Comparison of ENCODE assay signal across 8 cellular contexts in the genomic region with DNA sequence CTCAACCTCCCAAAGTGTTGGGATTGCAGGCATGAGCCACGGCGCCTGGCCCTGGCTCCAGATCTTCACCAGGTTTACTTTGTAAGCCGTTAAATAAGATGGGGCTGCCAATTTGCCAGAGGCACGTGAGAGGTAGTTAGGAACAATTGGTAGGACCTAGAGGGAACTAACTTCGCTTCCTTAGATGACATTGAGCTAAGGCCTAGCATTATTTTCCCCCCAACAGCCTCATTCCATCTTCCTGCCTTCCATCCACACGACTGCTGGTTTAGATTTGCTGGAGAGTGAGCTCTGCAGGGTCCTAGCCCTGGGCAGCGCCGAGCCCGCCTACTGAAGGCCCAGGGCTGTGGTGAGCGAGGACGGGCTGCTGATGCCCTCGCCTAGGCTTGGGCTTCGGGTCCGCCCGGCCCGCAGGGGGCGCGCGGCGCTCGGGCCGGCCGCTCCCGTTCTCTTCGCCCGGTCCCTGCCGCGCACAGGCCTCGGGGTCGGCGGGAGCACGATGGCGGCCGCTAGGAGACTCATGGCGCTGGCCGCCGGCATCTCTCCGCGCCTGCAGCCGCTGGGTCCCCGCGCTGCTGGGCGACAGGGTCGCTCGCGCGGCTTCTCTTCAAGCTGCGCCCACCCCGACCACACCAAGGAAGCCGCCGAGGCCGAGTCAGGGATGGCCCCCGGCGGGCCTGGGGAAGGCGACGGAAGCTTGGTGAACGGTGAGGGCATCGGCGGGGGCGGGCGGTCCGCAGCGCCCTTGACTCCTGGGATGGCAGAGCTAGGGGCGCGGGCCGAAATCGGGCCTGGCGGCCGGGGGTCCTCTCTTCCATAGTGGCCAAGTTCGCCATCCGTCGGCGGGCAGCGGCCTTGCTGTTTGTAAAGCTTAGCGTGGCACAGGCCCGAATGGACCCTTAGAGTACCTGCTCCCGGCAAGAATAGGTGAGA. TPM values are rescaled to one million over a fixed set of nuclear protein-coding genes. Genes with fewer than 3 reads are reported as not detected.
DNase-seq lines count a peak whose midpoint lies in the region; ATAC-seq lines count a peak whose summit lies in the region.

No MANE protein-coding gene starts in this region.

- peak overlapping the region; percentile 96 for H3K56ac ChIP-seq in mesendoderm (ENCODE audit: low read length)

- peaks cover 13% of the 10 kb centered on the region for H3K79me1 ChIP-seq in mesendoderm (ENCODE audit: low read length)

- no peak overlapping the region for H2BK120ac ChIP-seq in mesendoderm (ENCODE audit: low read depth, low read length)

- H3K4me1 ChIP-seq in mesendoderm (ENCODE audit: control insufficient read depth, low read depth, low read length) = peaks cover 5% of the 10 kb centered on the region

- peak overlapping the region; percentile 93 for H3K4me2 ChIP-seq in mesendoderm (ENCODE audit: low read length)

- peaks cover 36% of the 10 kb centered on the region for H3K36me3 Mint-ChIP-seq in effector memory CD8-positive, alpha-beta T cell (ENCODE audit: insufficient read depth)

- peak overlapping the region; percentile 85 for H3K18ac ChIP-seq in mesendoderm (ENCODE audit: low read length)

- no peaks in the 10 kb centered on the region for H3K9me3 Mint-ChIP-seq in effector memory CD8-positive, alpha-beta T cell

- peak overlapping the region; percentile 26 for H3K4ac ChIP-seq in mesendoderm (ENCODE audit: low read depth, low read length)

- H3K23ac ChIP-seq in mesendoderm (ENCODE audit: low read length) = no peak overlapping the region

- no peaks in the 10 kb centered on the region for H3K27me3 ChIP-seq in mesendoderm (ENCODE audit: insufficient read depth, low read length, poor library complexity)

- no peak overlapping the region for H4K8ac ChIP-seq in mesendoderm (ENCODE audit: low read depth, low read length)

- no peaks in the 10 kb centered on the region for H3K27me3 Mint-ChIP-seq in effector memory CD8-positive, alpha-beta T cell

- ATAC-seq in GM19324 (IDR thresholded peaks at IDR 0.05; ENCODE audit: low FRiP score, unreplicated experiment) (peak; percentile 94), HG03460 (IDR thresholded peaks at IDR 0.05; ENCODE audit: unreplicated experiment) (peak; percentile 85)
- ATAC-seq in effector memory CD8-positive, alpha-beta T cell (replicated peaks) = peak; percentile 99

- DNase-seq in CD1c-positive myeloid dendritic cell (ENCODE audit: extremely low spot score) = peak; percentile 92
- peak; percentile 89 for DNase-seq in NCI-H82 (lab: John Stamatoyannopoulos, UW)
- DNase-seq in activated CD8-positive, alpha-beta memory T cell treated with anti-CD3 and anti-CD28 coated beads for 1 hour (ENCODE audit: extremely low read depth in 1 of 2, low read depth in 1 of 2) = peak; percentile 18 to 68
- DNase-seq in effector memory CD8-positive, alpha-beta T cell = peak; percentile 66 to 75 (median 71)
- peak; percentile 94 for DNase-seq in mesendoderm
- DNase-seq in stimulated activated CD8-positive, alpha-beta memory T cell treated with anti-CD3 and anti-CD28 coated beads, Interleukin-15, amount 100 ng/mL, for 1 hour (ENCODE audit: low read depth) = peak; percentile 41

- no peak overlapping the region for H2BK15ac ChIP-seq in mesendoderm (replicated peaks; ENCODE audit: low read depth)

- no peak overlapping the region for H2AK5ac ChIP-seq in mesendoderm (ENCODE audit: low read length)

- H3K4me1 Mint-ChIP-seq in effector memory CD8-positive, alpha-beta T cell (ENCODE audit: low read depth in 2 of 2) = peaks cover 11 to 30% of the 10 kb centered on the region in 2 donors

- peak overlapping the region; percentile 95 for H3K9ac ChIP-seq in mesendoderm (ENCODE audit: low read length)

- H3K4me3 ChIP-seq in mesendoderm (ENCODE audit: low read length) = peak overlapping the region; percentile 99

- H3K4me3 Mint-ChIP-seq in effector memory CD8-positive, alpha-beta T cell = peak overlapping the region; percentile 84 to 86

- peaks cover 21% of the 10 kb centered on the region for H3K79me2 ChIP-seq in mesendoderm (ENCODE audit: control insufficient read depth, insufficient read depth, low read length)

- peak overlapping the region; percentile 60 to 88 for H3K27ac Mint-ChIP-seq in effector memory CD8-positive, alpha-beta T cell

- peaks cover 10% of the 10 kb centered on the region for H3K36me3 ChIP-seq in mesendoderm (ENCODE audit: control insufficient read depth, insufficient read depth, low read length)

- no CpG with 5 or more reads among the region's 77 CpGs for WGBS in mesendoderm (ENCODE audit: extremely low coverage, insufficient coverage, low lambda C conversion rate)

- H3K27ac ChIP-seq in mesendoderm (ENCODE audit: low read depth, low read length) = peak overlapping the region; percentile 49

- no peak overlapping the region for H4K5ac ChIP-seq in mesendoderm (ENCODE audit: low read length)

- H2BK5ac ChIP-seq in mesendoderm (ENCODE audit: low read length) = no peak overlapping the region

RNA-seq across cellular contexts. Expression of a gene that starts 21.9 kb away (rescaled TPM):
- 54.3 TPM for polyA plus RNA-seq in mesendoderm (2013, experiment 1 of 2)
- polyA plus RNA-seq in mesendoderm (2013, experiment 2 of 2) = 54.2 TPM

RNA-seq across cellular contexts. Expression of a gene that starts 43.1 kb away (rescaled TPM):
- polyA plus RNA-seq in mesendoderm (2013, experiment 1 of 2) = 131 TPM
- 133 TPM for polyA plus RNA-seq in mesendoderm (2013, experiment 2 of 2)

Comparison
In these comparisons a context has a peak if more than half of its experiments do, and no peak if none do; other contexts are left out.
1. Peak in every context shown above with its lines: DNase-seq, ATAC-seq, H3K4me3 ChIP-seq and H3K27ac ChIP-seq.
2. DNase-seq: peak in every context shown above with its lines; median percentile 94 in mesendoderm; 92 in CD1c-positive myeloid dendritic cell; 89 in NCI-H82; 71 in effector memory CD8-positive, alpha-beta T cell; 43 in activated CD8-positive, alpha-beta memory T cell treated with anti-CD3 and anti-CD28 coated beads for 1 hour; 41 in stimulated activated CD8-positive, alpha-beta memory T cell treated with anti-CD3 and anti-CD28 coated beads, Interleukin-15, amount 100 ng/mL, for 1 hour.